ENCODE assay signal across 8 cellular contexts in the genomic region with DNA sequence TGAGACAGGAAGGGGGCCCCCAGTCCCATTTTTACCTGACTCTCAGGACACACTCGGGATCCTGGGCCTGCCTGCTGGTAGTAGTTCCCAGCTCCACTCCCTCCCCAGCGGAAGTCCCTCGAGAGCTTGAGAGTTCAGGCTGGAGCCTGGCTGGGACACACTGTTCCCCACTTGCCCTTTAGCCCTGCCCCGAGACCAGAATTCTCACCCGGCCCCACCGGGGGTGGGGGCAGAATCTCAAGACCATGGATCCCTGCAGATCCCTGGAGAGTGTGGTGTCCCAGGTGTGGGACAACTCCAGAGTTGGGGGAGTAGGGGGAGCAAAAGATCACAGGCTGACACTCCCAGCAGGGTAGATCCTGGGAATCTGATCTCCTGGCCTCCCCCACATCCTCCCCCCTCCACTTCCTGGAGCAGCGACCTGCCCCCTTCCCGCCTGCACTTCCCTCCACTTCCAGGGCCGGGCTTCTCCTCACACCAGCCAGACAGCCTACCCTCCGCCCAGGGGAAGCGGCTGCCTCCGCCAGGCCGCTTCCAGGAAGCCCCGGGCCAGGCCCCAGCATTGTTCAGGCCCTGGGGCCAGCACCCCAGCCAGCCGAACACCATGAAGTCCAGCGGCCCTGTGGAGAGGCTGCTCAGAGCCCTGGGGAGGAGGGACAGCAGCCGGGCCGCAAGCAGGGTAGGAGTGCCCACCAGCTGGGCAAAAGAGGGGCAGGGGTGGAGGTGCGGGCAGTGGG.
DNase-seq lines count a peak whose midpoint lies in the region; TF ChIP-seq lines count a peak whose summit lies in the region.

A gene with protein sequence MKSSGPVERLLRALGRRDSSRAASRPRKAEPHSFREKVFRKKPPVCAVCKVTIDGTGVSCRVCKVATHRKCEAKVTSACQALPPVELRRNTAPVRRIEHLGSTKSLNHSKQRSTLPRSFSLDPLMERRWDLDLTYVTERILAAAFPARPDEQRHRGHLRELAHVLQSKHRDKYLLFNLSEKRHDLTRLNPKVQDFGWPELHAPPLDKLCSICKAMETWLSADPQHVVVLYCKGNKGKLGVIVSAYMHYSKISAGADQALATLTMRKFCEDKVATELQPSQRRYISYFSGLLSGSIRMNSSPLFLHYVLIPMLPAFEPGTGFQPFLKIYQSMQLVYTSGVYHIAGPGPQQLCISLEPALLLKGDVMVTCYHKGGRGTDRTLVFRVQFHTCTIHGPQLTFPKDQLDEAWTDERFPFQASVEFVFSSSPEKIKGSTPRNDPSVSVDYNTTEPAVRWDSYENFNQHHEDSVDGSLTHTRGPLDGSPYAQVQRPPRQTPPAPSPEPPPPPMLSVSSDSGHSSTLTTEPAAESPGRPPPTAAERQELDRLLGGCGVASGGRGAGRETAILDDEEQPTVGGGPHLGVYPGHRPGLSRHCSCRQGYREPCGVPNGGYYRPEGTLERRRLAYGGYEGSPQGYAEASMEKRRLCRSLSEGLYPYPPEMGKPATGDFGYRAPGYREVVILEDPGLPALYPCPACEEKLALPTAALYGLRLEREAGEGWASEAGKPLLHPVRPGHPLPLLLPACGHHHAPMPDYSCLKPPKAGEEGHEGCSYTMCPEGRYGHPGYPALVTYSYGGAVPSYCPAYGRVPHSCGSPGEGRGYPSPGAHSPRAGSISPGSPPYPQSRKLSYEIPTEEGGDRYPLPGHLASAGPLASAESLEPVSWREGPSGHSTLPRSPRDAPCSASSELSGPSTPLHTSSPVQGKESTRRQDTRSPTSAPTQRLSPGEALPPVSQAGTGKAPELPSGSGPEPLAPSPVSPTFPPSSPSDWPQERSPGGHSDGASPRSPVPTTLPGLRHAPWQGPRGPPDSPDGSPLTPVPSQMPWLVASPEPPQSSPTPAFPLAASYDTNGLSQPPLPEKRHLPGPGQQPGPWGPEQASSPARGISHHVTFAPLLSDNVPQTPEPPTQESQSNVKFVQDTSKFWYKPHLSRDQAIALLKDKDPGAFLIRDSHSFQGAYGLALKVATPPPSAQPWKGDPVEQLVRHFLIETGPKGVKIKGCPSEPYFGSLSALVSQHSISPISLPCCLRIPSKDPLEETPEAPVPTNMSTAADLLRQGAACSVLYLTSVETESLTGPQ (N-terminal part only) (plus strand): TSS at position 484 of the 737 bp plus-strand sequence. CDS start 121 bp downstream, at position 605.

- no peaks in the 10 kb centered on the region for H3K9me3 ChIP-seq in subcutaneous abdominal adipose tissue (ENCODE audit: control insufficient read depth in 5 of 5, low read length in 5 of 5)

- peak within 1 kb of the TSS; percentile 93 to 100 (median 99) for H3K9ac ChIP-seq in subcutaneous abdominal adipose tissue (ENCODE audit: low read length in 5 of 5)

- DNase-seq in CMK (ENCODE audit: low read depth) (peak; percentile 64), NCI-H2107 (lab: John Stamatoyannopoulos, UW) (peak; percentile 37), coronary artery (ENCODE audit: low spot score) (peak; percentile 94), left kidney (ENCODE audit: low read depth, low spot score) (peak; percentile 90), middle frontal gyrus (ENCODE audit: extremely low spot score, low spot score) (no peak), COR-L47 (lab: John Stamatoyannopoulos, UW) (no peak)
- no peak for DNase-seq in stimulated activated naive CD4-positive, alpha-beta T cell (lab: John Stamatoyannopoulos, UW)

- H3K4me3 ChIP-seq in coronary artery (peak within 1 kb of the TSS; percentile 85), subcutaneous abdominal adipose tissue (ENCODE audit: low read depth in 1 of 5, low read length in 5 of 5) (peak within 1 kb of the TSS; percentile 87 to 95 (median 91))

- peaks cover 0 to 2% (median 0%) of the 10 kb centered on the region in 5 donors for H3K27me3 ChIP-seq in subcutaneous abdominal adipose tissue (ENCODE audit: control insufficient read depth in 5 of 5, insufficient read depth in 4 of 5, low read length in 5 of 5)

- H3K36me3 ChIP-seq in subcutaneous abdominal adipose tissue (ENCODE audit: control insufficient read depth in 5 of 5, insufficient read depth in 5 of 5, low read length in 5 of 5), result peaks cover 0 to 23% (median 12%) of the 10 kb centered on the region in 5 donors

- peaks cover 29 to 92% (median 83%) of the 10 kb centered on the region in 5 donors for H3K4me1 ChIP-seq in subcutaneous abdominal adipose tissue (ENCODE audit: control insufficient read depth in 5 of 5, insufficient read depth in 5 of 5, low read length in 5 of 5)

- H3K27ac ChIP-seq in coronary artery (peak within 1 kb of the TSS; percentile 95 to 97), subcutaneous abdominal adipose tissue (ENCODE audit: low read depth, low read length) (peak within 1 kb of the TSS; percentile 99)

- no peak for TF ChIP-seq CTCF in coronary artery (IDR thresholded peaks at IDR 0.05)

Comparison
In these comparisons a context has a peak if more than half of its experiments do, and no peak if none do; other contexts are left out.
1. DNase-seq: peak in CMK (single experiment), NCI-H2107 (single experiment), coronary artery (single experiment) and left kidney (single experiment); none in stimulated activated naive CD4-positive, alpha-beta T cell (0 of 6), middle frontal gyrus (single experiment) and COR-L47 (single experiment).